In the genomic region with DNA sequence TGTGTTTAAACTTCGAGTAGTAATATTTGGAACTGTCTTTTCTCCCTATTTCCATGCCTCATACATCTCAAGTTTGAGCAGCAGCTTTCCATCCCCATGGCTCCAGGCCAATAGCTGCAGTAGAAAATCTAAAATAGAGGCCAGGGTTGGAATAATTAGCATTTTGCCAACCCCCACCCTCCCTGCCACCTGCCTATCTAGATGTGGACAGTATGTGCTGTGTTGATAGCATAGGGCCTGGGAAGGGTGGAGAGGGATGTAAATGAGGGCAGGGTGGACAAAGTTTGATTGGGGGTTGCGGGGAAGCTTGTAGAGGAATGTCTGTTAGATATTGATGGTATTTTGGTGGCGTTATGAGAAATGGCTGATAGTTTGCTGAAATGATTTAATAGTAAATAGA, we compare ENCODE assay signal across 4 cellular contexts.
TF ChIP-seq lines count a peak whose summit lies in the region.

No MANE protein-coding gene starts in this region.

TF ChIP-seq in SK-N-SH, 30 proteins besides CTCF, POLR2A, EP300 and RAD21:
- TF ChIP-seq RXRA (IDR thresholded peaks at IDR 0.05; ENCODE audit: borderline replicate concordance, low read depth): no peak
- TF ChIP-seq PBX3 (IDR thresholded peaks at IDR 0.05): no peak
- no peak for TF ChIP-seq FOXJ3 (CRISPR knock-in tag; IDR thresholded peaks at IDR 0.05)
- TF ChIP-seq ELF1 (IDR thresholded peaks at IDR 0.05): no peak
- TF ChIP-seq TAF1 (IDR thresholded peaks at IDR 0.05; ENCODE audit: borderline replicate concordance, low read depth, low read length): no peak
- TF ChIP-seq, protein P1, sequence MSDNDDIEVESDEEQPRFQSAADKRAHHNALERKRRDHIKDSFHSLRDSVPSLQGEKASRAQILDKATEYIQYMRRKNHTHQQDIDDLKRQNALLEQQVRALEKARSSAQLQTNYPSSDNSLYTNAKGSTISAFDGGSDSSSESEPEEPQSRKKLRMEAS (IDR thresholded peaks at IDR 0.05; ENCODE audit: low read depth): no peak
- TF ChIP-seq RCOR1 (IDR thresholded peaks at IDR 0.05; ENCODE audit: low read length): no peak
- no peak for TF ChIP-seq YY1 (IDR thresholded peaks at IDR 0.05; ENCODE audit: low read depth)
- no peak for TF ChIP-seq MXI1 (IDR thresholded peaks at IDR 0.05; ENCODE audit: low read depth, low read length)
- no peak for TF ChIP-seq EZH2phosphoT487 (IDR thresholded peaks at IDR 0.05; ENCODE audit: borderline replicate concordance, low read depth)
- TF ChIP-seq IRF3 (IDR thresholded peaks at IDR 0.05; ENCODE audit: low read depth, low read length): no peak
- no peak for TF ChIP-seq MEF2A (IDR thresholded peaks at IDR 0.05; ENCODE audit: borderline replicate concordance, low read depth)
- no peak for TF ChIP-seq POLR2AphosphoS5 (IDR thresholded peaks at IDR 0.05; ENCODE audit: low read depth, low read length)
- no peak for TF ChIP-seq SIN3A (IDR thresholded peaks at IDR 0.05; ENCODE audit: borderline replicate concordance, low read depth, low read length)
- TF ChIP-seq TCF12 (IDR thresholded peaks at IDR 0.05): no peak
- TF ChIP-seq JUND (IDR thresholded peaks at IDR 0.05): no peak
- TF ChIP-seq FOSL2 (IDR thresholded peaks at IDR 0.05; ENCODE audit: borderline replicate concordance, low read depth): no peak

TF ChIP-seq in SK-N-SH treated with all-trans-retinoic acid at 6 μM for 48 hours, 23 proteins besides CTCF, POLR2A, EP300 and RAD21 (continues in another document):
- TF ChIP-seq ISL1 (CRISPR knock-in tag; IDR thresholded peaks at IDR 0.05) (no peak), SNAI2 (CRISPR knock-in tag; IDR thresholded peaks at IDR 0.05) (no peak), ZNF565 (CRISPR knock-in tag; conservative IDR thresholded peaks at IDR 0.05; ENCODE audit: low read depth) (no peak), TOX (CRISPR knock-in tag; IDR thresholded peaks at IDR 0.05; ENCODE audit: borderline replicate concordance) (no peak), GLIS3 (CRISPR knock-in tag; IDR thresholded peaks at IDR 0.05) (no peak), OSR1 (CRISPR knock-in tag; IDR thresholded peaks at IDR 0.05) (no peak), RARB (CRISPR knock-in tag; IDR thresholded peaks at IDR 0.05) (no peak), ESRRG (CRISPR knock-in tag; IDR thresholded peaks at IDR 0.05) (no peak)
- TF ChIP-seq, protein P2, sequence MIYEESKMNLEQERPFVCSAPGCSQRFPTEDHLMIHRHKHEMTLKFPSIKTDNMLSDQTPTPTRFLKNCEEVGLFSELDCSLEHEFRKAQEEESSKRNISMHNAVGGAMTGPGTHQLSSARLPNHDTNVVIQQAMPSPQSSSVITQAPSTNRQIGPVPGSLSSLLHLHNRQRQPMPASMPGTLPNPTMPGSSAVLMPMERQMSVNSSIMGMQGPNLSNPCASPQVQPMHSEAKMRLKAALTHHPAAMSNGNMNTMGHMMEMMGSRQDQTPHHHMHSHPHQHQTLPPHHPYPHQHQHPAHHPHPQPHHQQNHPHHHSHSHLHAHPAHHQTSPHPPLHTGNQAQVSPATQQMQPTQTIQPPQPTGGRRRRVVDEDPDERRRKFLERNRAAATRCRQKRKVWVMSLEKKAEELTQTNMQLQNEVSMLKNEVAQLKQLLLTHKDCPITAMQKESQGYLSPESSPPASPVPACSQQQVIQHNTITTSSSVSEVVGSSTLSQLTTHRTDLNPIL (CRISPR knock-in tag; IDR thresholded peaks at IDR 0.05; ENCODE audit: low read depth): no peak
- TF ChIP-seq, protein P3, sequence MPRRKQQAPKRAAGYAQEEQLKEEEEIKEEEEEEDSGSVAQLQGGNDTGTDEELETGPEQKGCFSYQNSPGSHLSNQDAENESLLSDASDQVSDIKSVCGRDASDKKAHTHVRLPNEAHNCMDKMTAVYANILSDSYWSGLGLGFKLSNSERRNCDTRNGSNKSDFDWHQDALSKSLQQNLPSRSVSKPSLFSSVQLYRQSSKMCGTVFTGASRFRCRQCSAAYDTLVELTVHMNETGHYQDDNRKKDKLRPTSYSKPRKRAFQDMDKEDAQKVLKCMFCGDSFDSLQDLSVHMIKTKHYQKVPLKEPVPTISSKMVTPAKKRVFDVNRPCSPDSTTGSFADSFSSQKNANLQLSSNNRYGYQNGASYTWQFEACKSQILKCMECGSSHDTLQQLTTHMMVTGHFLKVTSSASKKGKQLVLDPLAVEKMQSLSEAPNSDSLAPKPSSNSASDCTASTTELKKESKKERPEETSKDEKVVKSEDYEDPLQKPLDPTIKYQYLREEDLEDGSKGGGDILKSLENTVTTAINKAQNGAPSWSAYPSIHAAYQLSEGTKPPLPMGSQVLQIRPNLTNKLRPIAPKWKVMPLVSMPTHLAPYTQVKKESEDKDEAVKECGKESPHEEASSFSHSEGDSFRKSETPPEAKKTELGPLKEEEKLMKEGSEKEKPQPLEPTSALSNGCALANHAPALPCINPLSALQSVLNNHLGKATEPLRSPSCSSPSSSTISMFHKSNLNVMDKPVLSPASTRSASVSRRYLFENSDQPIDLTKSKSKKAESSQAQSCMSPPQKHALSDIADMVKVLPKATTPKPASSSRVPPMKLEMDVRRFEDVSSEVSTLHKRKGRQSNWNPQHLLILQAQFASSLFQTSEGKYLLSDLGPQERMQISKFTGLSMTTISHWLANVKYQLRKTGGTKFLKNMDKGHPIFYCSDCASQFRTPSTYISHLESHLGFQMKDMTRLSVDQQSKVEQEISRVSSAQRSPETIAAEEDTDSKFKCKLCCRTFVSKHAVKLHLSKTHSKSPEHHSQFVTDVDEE (CRISPR knock-in tag; IDR thresholded peaks at IDR 0.05): no peak

TF ChIP-seq in IMR-90, 13 proteins besides CTCF, POLR2A, EP300 and RAD21:
- no peak for TF ChIP-seq MAFK (IDR thresholded peaks at IDR 0.05; ENCODE audit: low read depth, low read length)
- TF ChIP-seq SMC3 (IDR thresholded peaks at IDR 0.05; ENCODE audit: low read depth, low read length): no peak
- no peak for TF ChIP-seq ELK1 (IDR thresholded peaks at IDR 0.05; ENCODE audit: borderline replicate concordance, low read depth, low read length)
- TF ChIP-seq MXI1 (IDR thresholded peaks at IDR 0.05; ENCODE audit: borderline replicate concordance, low read depth, low read length): no peak
- no peak for TF ChIP-seq RCOR1 (IDR thresholded peaks at IDR 0.05; ENCODE audit: insufficient replicate concordance, low read length)
- TF ChIP-seq CEBPB (IDR thresholded peaks at IDR 0.05; ENCODE audit: low read depth, low read length): no peak
- no peak for TF ChIP-seq MAZ (IDR thresholded peaks at IDR 0.05; ENCODE audit: borderline replicate concordance, low read depth, low read length)
- no peak for TF ChIP-seq BHLHE40 (IDR thresholded peaks at IDR 0.05; ENCODE audit: low read depth, low read length)
- TF ChIP-seq NFE2L2 (IDR thresholded peaks at IDR 0.05; ENCODE audit: low read depth, low read length): no peak
- TF ChIP-seq RFX5 (IDR thresholded peaks at IDR 0.05; ENCODE audit: low read depth, low read length): no peak
- TF ChIP-seq CHD1 (IDR thresholded peaks at IDR 0.05; ENCODE audit: low read depth, low read length): no peak
- TF ChIP-seq, protein P4, sequence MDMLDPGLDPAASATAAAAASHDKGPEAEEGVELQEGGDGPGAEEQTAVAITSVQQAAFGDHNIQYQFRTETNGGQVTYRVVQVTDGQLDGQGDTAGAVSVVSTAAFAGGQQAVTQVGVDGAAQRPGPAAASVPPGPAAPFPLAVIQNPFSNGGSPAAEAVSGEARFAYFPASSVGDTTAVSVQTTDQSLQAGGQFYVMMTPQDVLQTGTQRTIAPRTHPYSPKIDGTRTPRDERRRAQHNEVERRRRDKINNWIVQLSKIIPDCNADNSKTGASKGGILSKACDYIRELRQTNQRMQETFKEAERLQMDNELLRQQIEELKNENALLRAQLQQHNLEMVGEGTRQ (IDR thresholded peaks at IDR 0.05; ENCODE audit: low read depth, low read length): no peak
- TF ChIP-seq FOS (IDR thresholded peaks at IDR 0.05; ENCODE audit: low read depth, low read length): no peak

TF ChIP-seq in neural cell, 6 proteins besides CTCF, POLR2A, EP300 and RAD21:
- no peak for TF ChIP-seq MXI1 (conservative IDR thresholded peaks at IDR 0.05; ENCODE audit: poor library complexity, severe bottlenecking)
- TF ChIP-seq SMC3 (conservative IDR thresholded peaks at IDR 0.05; ENCODE audit: poor library complexity): no peak
- TF ChIP-seq, protein P5, sequence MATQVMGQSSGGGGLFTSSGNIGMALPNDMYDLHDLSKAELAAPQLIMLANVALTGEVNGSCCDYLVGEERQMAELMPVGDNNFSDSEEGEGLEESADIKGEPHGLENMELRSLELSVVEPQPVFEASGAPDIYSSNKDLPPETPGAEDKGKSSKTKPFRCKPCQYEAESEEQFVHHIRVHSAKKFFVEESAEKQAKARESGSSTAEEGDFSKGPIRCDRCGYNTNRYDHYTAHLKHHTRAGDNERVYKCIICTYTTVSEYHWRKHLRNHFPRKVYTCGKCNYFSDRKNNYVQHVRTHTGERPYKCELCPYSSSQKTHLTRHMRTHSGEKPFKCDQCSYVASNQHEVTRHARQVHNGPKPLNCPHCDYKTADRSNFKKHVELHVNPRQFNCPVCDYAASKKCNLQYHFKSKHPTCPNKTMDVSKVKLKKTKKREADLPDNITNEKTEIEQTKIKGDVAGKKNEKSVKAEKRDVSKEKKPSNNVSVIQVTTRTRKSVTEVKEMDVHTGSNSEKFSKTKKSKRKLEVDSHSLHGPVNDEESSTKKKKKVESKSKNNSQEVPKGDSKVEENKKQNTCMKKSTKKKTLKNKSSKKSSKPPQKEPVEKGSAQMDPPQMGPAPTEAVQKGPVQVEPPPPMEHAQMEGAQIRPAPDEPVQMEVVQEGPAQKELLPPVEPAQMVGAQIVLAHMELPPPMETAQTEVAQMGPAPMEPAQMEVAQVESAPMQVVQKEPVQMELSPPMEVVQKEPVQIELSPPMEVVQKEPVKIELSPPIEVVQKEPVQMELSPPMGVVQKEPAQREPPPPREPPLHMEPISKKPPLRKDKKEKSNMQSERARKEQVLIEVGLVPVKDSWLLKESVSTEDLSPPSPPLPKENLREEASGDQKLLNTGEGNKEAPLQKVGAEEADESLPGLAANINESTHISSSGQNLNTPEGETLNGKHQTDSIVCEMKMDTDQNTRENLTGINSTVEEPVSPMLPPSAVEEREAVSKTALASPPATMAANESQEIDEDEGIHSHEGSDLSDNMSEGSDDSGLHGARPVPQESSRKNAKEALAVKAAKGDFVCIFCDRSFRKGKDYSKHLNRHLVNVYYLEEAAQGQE (IDR thresholded peaks at IDR 0.05; ENCODE audit: borderline replicate concordance): no peak
- TF ChIP-seq POLR2AphosphoS5 (IDR thresholded peaks at IDR 0.05): no peak
- no peak for TF ChIP-seq TAF1 (IDR thresholded peaks at IDR 0.05; ENCODE audit: low read depth)
- TF ChIP-seq EZH2 (IDR thresholded peaks at IDR 0.05; ENCODE audit: borderline replicate concordance, insufficient read depth, low read length, poor library complexity, severe bottlenecking): no peak
